ENCODE assay signal across 1 cellular context in the genomic region with DNA sequence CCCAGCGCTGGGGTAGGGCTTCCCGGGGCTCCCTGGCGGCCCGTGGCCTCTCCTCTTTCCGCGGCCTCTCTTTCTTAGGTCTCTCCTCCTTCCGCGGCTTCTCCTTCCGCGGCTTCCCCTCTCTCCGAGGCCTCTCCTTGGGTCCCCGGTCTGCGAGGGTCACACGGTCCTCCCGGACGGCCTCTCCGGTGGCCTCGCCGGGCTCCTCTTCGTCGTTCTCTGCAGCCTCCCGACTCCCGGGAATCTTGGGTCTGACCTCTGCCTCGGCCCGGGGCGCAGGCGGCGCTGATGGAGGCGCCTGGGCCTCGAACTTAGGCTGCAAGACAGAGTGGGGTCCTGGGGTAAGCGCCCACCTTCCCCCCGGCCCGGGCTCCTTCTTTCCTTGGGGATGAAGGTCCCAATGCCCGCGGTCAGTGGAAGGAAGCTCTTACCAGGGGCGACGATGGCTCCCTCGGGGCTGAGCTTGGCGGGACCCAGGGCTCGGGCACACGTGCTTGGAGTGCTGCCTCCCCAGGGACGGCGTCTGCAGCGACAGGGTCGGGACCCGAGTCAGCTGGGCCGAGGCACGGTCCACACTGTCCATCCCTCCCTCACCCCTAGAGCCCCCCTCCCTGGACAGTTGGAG.
TF ChIP-seq lines count a peak whose summit lies in the region.

No MANE protein-coding gene starts in this region.

TF ChIP-seq in HepG2, 621 proteins besides CTCF, POLR2A, EP300 and RAD21 (continued from another document):
- TF ChIP-seq, protein P1, sequence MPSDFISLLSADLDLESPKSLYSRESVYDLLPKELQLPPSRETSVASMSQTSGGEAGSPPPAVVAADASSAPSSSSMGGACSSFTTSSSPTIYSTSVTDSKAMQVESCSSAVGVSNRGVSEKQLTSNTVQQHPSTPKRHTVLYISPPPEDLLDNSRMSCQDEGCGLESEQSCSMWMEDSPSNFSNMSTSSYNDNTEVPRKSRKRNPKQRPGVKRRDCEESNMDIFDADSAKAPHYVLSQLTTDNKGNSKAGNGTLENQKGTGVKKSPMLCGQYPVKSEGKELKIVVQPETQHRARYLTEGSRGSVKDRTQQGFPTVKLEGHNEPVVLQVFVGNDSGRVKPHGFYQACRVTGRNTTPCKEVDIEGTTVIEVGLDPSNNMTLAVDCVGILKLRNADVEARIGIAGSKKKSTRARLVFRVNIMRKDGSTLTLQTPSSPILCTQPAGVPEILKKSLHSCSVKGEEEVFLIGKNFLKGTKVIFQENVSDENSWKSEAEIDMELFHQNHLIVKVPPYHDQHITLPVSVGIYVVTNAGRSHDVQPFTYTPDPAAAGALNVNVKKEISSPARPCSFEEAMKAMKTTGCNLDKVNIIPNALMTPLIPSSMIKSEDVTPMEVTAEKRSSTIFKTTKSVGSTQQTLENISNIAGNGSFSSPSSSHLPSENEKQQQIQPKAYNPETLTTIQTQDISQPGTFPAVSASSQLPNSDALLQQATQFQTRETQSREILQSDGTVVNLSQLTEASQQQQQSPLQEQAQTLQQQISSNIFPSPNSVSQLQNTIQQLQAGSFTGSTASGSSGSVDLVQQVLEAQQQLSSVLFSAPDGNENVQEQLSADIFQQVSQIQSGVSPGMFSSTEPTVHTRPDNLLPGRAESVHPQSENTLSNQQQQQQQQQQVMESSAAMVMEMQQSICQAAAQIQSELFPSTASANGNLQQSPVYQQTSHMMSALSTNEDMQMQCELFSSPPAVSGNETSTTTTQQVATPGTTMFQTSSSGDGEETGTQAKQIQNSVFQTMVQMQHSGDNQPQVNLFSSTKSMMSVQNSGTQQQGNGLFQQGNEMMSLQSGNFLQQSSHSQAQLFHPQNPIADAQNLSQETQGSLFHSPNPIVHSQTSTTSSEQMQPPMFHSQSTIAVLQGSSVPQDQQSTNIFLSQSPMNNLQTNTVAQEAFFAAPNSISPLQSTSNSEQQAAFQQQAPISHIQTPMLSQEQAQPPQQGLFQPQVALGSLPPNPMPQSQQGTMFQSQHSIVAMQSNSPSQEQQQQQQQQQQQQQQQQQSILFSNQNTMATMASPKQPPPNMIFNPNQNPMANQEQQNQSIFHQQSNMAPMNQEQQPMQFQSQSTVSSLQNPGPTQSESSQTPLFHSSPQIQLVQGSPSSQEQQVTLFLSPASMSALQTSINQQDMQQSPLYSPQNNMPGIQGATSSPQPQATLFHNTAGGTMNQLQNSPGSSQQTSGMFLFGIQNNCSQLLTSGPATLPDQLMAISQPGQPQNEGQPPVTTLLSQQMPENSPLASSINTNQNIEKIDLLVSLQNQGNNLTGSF (CRISPR knock-in tag; IDR thresholded peaks at IDR 0.05): peak; percentile 89; the same call in 1 of the 2 replicates
- TF ChIP-seq ZSCAN20 (CRISPR knock-in tag; IDR thresholded peaks at IDR 0.05; ENCODE audit: borderline replicate concordance) (peak; percentile 98; the same call in 1 of the 2 replicates), ATF7-NPFF (CRISPR knock-in tag; IDR thresholded peaks at IDR 0.05; ENCODE audit: low read depth) (peak; percentile 44; the same call in 1 of the 2 replicates), ZNF777 (CRISPR knock-in tag; IDR thresholded peaks at IDR 0.05) (peak; percentile 65; the same call in 1 of the 2 replicates), PHF8 (CRISPR knock-in tag; IDR thresholded peaks at IDR 0.05) (peak; percentile 30; the same call in 1 of the 2 replicates), HES4 (CRISPR knock-in tag; IDR thresholded peaks at IDR 0.05; ENCODE audit: borderline replicate concordance) (0 out of 2 replicates have a peak, but pooled peaks have one; percentile 49), RELA (CRISPR knock-in tag; IDR thresholded peaks at IDR 0.05) (no peak), ZNF30 (CRISPR knock-in tag; IDR thresholded peaks at IDR 0.05) (0 out of 2 replicates have a peak, but pooled peaks have one; percentile 68), ZNF670 (CRISPR knock-in tag; IDR thresholded peaks at IDR 0.05; ENCODE audit: borderline replicate concordance) (0 out of 2 replicates have a peak, but pooled peaks have one; percentile 13), REL (CRISPR knock-in tag; conservative IDR thresholded peaks at IDR 0.05) (peak; percentile 65; the same call in 1 of the 2 replicates), NKX3-1 (CRISPR knock-in tag; IDR thresholded peaks at IDR 0.05) (peak; percentile 78; the same call in 1 of the 2 replicates), SIN3A (IDR thresholded peaks at IDR 0.05; ENCODE audit: borderline replicate concordance, low read depth, low read length) (no peak), MYC (CRISPR knock-in tag; IDR thresholded peaks at IDR 0.05; ENCODE audit: borderline replicate concordance) (peak; percentile 70), ZNF343 (CRISPR knock-in tag; IDR thresholded peaks at IDR 0.05) (peak; percentile 69; the same call in 1 of the 2 replicates), ISX (CRISPR knock-in tag; conservative IDR thresholded peaks at IDR 0.05) (0 out of 2 replicates have a peak, but pooled peaks have one; percentile 48), PCBP1 (IDR thresholded peaks at IDR 0.05; ENCODE audit: borderline replicate concordance, low read depth, low read length) (0 out of 2 replicates have a peak, but pooled peaks have one; percentile 9), ZNF878 (CRISPR knock-in tag; IDR thresholded peaks at IDR 0.05) (no peak), MBNL3 (CRISPR knock-in tag; conservative IDR thresholded peaks at IDR 0.05) (no peak), ZNF143 (CRISPR knock-in tag; IDR thresholded peaks at IDR 0.05) (0 out of 2 replicates have a peak, but pooled peaks have one; percentile 31)
- TF ChIP-seq, protein P2, sequence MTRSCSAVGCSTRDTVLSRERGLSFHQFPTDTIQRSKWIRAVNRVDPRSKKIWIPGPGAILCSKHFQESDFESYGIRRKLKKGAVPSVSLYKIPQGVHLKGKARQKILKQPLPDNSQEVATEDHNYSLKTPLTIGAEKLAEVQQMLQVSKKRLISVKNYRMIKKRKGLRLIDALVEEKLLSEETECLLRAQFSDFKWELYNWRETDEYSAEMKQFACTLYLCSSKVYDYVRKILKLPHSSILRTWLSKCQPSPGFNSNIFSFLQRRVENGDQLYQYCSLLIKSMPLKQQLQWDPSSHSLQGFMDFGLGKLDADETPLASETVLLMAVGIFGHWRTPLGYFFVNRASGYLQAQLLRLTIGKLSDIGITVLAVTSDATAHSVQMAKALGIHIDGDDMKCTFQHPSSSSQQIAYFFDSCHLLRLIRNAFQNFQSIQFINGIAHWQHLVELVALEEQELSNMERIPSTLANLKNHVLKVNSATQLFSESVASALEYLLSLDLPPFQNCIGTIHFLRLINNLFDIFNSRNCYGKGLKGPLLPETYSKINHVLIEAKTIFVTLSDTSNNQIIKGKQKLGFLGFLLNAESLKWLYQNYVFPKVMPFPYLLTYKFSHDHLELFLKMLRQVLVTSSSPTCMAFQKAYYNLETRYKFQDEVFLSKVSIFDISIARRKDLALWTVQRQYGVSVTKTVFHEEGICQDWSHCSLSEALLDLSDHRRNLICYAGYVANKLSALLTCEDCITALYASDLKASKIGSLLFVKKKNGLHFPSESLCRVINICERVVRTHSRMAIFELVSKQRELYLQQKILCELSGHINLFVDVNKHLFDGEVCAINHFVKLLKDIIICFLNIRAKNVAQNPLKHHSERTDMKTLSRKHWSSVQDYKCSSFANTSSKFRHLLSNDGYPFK (CRISPR knock-in tag; IDR thresholded peaks at IDR 0.05; ENCODE audit: borderline replicate concordance): peak; percentile 73; the same call in 1 of the 2 replicates
- TF ChIP-seq, protein P3, sequence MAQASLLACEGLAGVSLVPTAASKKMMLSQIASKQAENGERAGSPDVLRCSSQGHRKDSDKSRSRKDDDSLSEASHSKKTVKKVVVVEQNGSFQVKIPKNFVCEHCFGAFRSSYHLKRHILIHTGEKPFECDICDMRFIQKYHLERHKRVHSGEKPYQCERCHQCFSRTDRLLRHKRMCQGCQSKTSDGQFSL (CRISPR knock-in tag; IDR thresholded peaks at IDR 0.05): 0 out of 2 replicates have a peak, but pooled peaks have one; percentile 53
- TF ChIP-seq, protein P4, sequence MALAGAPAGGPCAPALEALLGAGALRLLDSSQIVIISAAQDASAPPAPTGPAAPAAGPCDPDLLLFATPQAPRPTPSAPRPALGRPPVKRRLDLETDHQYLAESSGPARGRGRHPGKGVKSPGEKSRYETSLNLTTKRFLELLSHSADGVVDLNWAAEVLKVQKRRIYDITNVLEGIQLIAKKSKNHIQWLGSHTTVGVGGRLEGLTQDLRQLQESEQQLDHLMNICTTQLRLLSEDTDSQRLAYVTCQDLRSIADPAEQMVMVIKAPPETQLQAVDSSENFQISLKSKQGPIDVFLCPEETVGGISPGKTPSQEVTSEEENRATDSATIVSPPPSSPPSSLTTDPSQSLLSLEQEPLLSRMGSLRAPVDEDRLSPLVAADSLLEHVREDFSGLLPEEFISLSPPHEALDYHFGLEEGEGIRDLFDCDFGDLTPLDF (CRISPR knock-in tag; IDR thresholded peaks at IDR 0.05): peak; percentile 61; the same call in 1 of the 2 replicates
- TF ChIP-seq, protein P5, sequence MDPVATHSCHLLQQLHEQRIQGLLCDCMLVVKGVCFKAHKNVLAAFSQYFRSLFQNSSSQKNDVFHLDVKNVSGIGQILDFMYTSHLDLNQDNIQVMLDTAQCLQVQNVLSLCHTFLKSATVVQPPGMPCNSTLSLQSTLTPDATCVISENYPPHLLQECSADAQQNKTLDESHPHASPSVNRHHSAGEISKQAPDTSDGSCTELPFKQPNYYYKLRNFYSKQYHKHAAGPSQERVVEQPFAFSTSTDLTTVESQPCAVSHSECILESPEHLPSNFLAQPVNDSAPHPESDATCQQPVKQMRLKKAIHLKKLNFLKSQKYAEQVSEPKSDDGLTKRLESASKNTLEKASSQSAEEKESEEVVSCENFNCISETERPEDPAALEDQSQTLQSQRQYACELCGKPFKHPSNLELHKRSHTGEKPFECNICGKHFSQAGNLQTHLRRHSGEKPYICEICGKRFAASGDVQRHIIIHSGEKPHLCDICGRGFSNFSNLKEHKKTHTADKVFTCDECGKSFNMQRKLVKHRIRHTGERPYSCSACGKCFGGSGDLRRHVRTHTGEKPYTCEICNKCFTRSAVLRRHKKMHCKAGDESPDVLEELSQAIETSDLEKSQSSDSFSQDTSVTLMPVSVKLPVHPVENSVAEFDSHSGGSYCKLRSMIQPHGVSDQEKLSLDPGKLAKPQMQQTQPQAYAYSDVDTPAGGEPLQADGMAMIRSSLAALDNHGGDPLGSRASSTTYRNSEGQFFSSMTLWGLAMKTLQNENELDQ (CRISPR knock-in tag; IDR thresholded peaks at IDR 0.05; ENCODE audit: borderline replicate concordance): no peak
- TF ChIP-seq, protein P6, sequence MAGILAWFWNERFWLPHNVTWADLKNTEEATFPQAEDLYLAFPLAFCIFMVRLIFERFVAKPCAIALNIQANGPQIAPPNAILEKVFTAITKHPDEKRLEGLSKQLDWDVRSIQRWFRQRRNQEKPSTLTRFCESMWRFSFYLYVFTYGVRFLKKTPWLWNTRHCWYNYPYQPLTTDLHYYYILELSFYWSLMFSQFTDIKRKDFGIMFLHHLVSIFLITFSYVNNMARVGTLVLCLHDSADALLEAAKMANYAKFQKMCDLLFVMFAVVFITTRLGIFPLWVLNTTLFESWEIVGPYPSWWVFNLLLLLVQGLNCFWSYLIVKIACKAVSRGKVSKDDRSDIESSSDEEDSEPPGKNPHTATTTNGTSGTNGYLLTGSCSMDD (CRISPR knock-in tag; IDR thresholded peaks at IDR 0.05): peak; percentile 60; the same call in 1 of the 2 replicates
